ENCODE assay signal across 15 cellular contexts in the genomic region with DNA sequence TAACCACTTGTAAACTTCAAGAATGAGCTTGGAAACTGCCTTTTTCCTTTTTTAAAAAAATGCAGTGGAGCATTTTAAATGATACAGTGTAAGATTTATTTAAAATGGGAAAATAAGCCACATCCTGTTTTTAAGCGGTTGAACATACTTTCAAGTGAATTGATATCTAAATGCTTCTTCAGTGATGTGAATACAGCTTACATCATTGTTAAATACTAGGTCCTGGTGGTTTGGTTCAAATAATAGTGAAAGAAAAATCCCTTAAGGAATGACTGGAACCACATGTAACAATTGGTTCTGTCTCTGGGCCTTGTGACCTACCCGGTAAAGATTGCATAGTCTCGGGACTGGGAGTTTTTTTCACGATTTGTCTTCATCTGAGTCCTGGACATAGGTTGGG. TPM values are rescaled to one million over a fixed set of nuclear protein-coding genes. Genes with fewer than 3 reads are reported as not detected.
"Had no signal": no experiment of that assay in that cellular context is flagged by ENCODE, and none has a peak within 500 bp of the region (broad histone marks: within the 10 kb centered on the region; RNA-seq: fewer than 3 reads in every experiment).

No MANE protein-coding gene starts in this region.

- ATAC-seq: activated CD4-positive, CD25-positive, alpha-beta regulatory T cell treated with anti-CD3 and anti-CD28 coated beads, Interleukin-2, amount 50 U/mL, for 24 hours; upper lobe of right lung had no signal

- H3K4me1 ChIP-seq: breast epithelium, left ventricle myocardium inferior, parathyroid adenoma, stomach, testis, upper lobe of right lung had no signal

- DNase-seq: activated CD4-positive, alpha-beta T cell treated with anti-CD3 and anti-CD28 coated beads, Interleukin-2, amount 50 U/mL, for 1 hour; activated CD8-positive, alpha-beta memory T cell treated with anti-CD3 and anti-CD28 coated beads for 24 hours; activated naive CD8-positive, alpha-beta T cell treated with anti-CD3 and anti-CD28 coated beads for 36 hours; kidney; left ventricle myocardium inferior; naive B cell; stimulated activated CD4-positive, alpha-beta T cell treated with anti-CD3 and anti-CD28 coated beads, Interleukin-12 subunit alpha, Interleukin-12 subunit beta, amount 100 ng/mL, for 4 hours; stimulated activated CD4-positive, alpha-beta T cell treated with anti-CD3 and anti-CD28 coated beads, Interleukin-2, amount 100 ng/mL, for 24 hours; stomach; testis; upper lobe of right lung had no signal

- H3K27ac ChIP-seq: breast epithelium, hepatocyte, left ventricle myocardium inferior, parathyroid adenoma, stomach, testis, upper lobe of right lung had no signal

- H3K9me3 ChIP-seq: breast epithelium, left ventricle myocardium inferior, stomach, testis, upper lobe of right lung had no signal

- H3K36me3 ChIP-seq: breast epithelium, left ventricle myocardium inferior, stomach, upper lobe of right lung had no signal

- H2AFZ ChIP-seq: hepatocyte, parathyroid adenoma had no signal

- H3K79me2 ChIP-seq: hepatocyte, parathyroid adenoma had no signal

- H3K27me3 ChIP-seq: breast epithelium, hepatocyte, testis, upper lobe of right lung had no signal

- H3K9ac ChIP-seq: parathyroid adenoma had no signal

- H3K4me3 ChIP-seq: breast epithelium, hepatocyte, left ventricle myocardium inferior, stomach, testis, upper lobe of right lung had no signal

- H3K4me2 ChIP-seq: hepatocyte had no signal

RNA-seq across cellular contexts. Expression of a gene that starts 44.2 kb away (rescaled TPM):
- total RNA-seq: activated naive CD8-positive, alpha-beta T cell treated with anti-CD3 and anti-CD28 coated beads for 36 hours had no signal
